8 cellular contexts compared by ENCODE assay signal in the genomic region with DNA sequence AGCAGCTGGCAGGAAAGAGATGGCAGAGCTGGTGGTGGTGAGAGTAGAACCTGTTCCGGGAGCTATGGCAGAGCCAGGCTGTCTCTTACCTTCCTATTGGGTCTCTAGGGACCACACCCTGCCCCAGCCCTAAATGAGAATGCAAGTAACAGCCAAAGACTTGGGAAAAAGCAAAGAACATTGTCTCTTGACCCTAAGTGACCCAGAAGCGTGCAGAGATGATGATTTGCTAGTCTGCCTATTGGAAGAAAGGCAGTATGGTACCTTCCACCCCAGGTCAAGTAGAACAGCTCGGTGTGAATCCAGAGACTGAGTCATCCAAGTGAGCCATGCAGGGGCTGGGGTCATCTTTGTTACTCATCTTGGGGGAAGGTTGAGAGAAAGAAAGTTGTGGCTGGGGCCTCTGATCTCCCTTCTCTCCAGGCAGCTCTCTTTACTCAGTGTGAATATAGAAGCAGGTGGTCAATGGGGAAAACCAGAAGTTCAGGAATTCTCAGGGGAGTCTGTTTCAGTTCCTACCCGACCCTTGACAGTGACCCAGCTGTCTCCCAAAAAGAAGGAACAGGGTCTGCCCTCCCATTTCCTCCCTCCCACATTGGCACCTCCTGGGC. TPM values are rescaled to one million over a fixed set of nuclear protein-coding genes. Genes with fewer than 3 reads are reported as not detected.
DNase-seq lines count a peak whose midpoint lies in the region; ATAC-seq, FAIRE-seq and TF ChIP-seq lines count a peak whose summit lies in the region.

No MANE protein-coding gene starts in this region.

- no peak for FAIRE-seq in endothelial cell of umbilical vein (lab: Jason Lieb, UNC)

- H3K9me1 ChIP-seq in endothelial cell of umbilical vein (replicated peaks; ENCODE audit: control insufficient read depth, extremely low read depth, insufficient read depth, low read length) = no peaks in the 10 kb centered on the region

- no peak overlapping the region for H3K9ac ChIP-seq in endothelial cell of umbilical vein (replicated peaks; ENCODE audit: extremely low read depth, insufficient read depth, low read length)

- CTCF ChIA-PET in endothelial cell of umbilical vein (lab: Charles Lee) = interaction anchor here (0.9 to 11.1 kb wide), 5 partner anchors 20 to 472 kb away, joined by 3 to 151 read pairs (median 3); a partner anchor contains a TSS

- H3K27ac ChIP-seq in Peyer's patch (peak overlapping the region; percentile 90 to 99 (median 95)), endothelial cell of umbilical vein (ENCODE audit: insufficient read depth, low read depth, low read length) (no peak overlapping the region), ovary (peak overlapping the region; percentile 61 to 88)

- dilution Hi-C loops in endothelial cell of umbilical vein (cut with MboI; ENCODE audit: extremely low pct_ligation_motif_present, low sequenced_read_pairs) = no loop called here

- peak overlapping the region; percentile 40 for H3K4me2 ChIP-seq in endothelial cell of umbilical vein (ENCODE audit: insufficient read depth, low read length)

- ATAC-seq in GM21423 (IDR thresholded peaks at IDR 0.05; ENCODE audit: unreplicated experiment) (peak; percentile 23), HG03045 (IDR thresholded peaks at IDR 0.05; ENCODE audit: unreplicated experiment) (no peak), GM18498 (IDR thresholded peaks at IDR 0.05; ENCODE audit: unreplicated experiment) (no peak), GM21447 (IDR thresholded peaks at IDR 0.05; ENCODE audit: unreplicated experiment) (no peak)

- H3K79me2 ChIP-seq in endothelial cell of umbilical vein (ENCODE audit: control insufficient read depth, insufficient read depth, low read length) = no peaks in the 10 kb centered on the region

- TF ChIP-seq CTCF in Peyer's patch (IDR thresholded peaks at IDR 0.05) (no peak), endothelial cell of umbilical vein (IDR thresholded peaks at IDR 0.05; ENCODE audit: extremely low read depth in 1 of 2, insufficient read depth in 1 of 2, low read depth in 1 of 2, low read length in 2 of 2) (no peak), ovary (IDR thresholded peaks at IDR 0.05) (no peak)

- POLR2A ChIA-PET in endothelial cell of umbilical vein (lab: Charles Lee) = no interaction called here

- no peaks in the 10 kb centered on the region for H3K9me3 ChIP-seq in Peyer's patch
- no peaks in the 10 kb centered on the region for H3K9me3 ChIP-seq in endothelial cell of umbilical vein (replicated peaks; ENCODE audit: control insufficient read depth, insufficient read depth, low read length)
- H3K9me3 ChIP-seq in ovary = no peaks in the 10 kb centered on the region

- H3K36me3 ChIP-seq in Peyer's patch (no peaks in the 10 kb centered on the region), endothelial cell of umbilical vein (ENCODE audit: control insufficient read depth in 2 of 2, extremely low read depth in 1 of 2, insufficient read depth in 2 of 2, low read length in 2 of 2) (no peaks in the 10 kb centered on the region), ovary (no peaks in the 10 kb centered on the region)

- H2AFZ ChIP-seq in endothelial cell of umbilical vein (ENCODE audit: low read depth, low read length) = no peak overlapping the region

- no peaks in the 10 kb centered on the region for H4K20me1 ChIP-seq in endothelial cell of umbilical vein (replicated peaks; ENCODE audit: control insufficient read depth, extremely low read depth, insufficient read depth, low read length)

- TF ChIP-seq POLR2A in Peyer's patch (IDR thresholded peaks at IDR 0.05) (no peak), endothelial cell of umbilical vein (IDR thresholded peaks at IDR 0.05; ENCODE audit: low read depth, low read length) (no peak), ovary (IDR thresholded peaks at IDR 0.05) (no peak)

- intact Hi-C loops in endothelial cell of umbilical vein (cut with micrococcal nuclease) = no loop called here
- intact Hi-C loops in ovary (cut with DNase I) = no loop called here

- TF ChIP-seq EP300 in ovary (IDR thresholded peaks at IDR 0.05) = no peak

- H3K27me3 ChIP-seq in Peyer's patch (no peaks in the 10 kb centered on the region), endothelial cell of umbilical vein (ENCODE audit: control insufficient read depth in 2 of 2, insufficient read depth in 2 of 2, low read length in 2 of 2) (peaks cover 2 to 8% of the 10 kb centered on the region in 2 experiments), ovary (no peaks in the 10 kb centered on the region)

- H3K4me3 ChIP-seq in Peyer's patch (peak overlapping the region in 2 of 4 donors; percentile 68 to 75), endothelial cell of umbilical vein (replicated peaks in 1 of 3; ENCODE audit: insufficient read depth in 1 of 3, low read depth in 1 of 3, low read length in 3 of 3) (no peak overlapping the region), ovary (no peak overlapping the region)

- no TSS peak for BruUV-seq in endothelial cell of umbilical vein (replicated peaks; lab: Mats Ljungman, UMichigan)

- DNase-seq in Peyer's patch (peak in 1 of 3 donors; percentile 25), endothelial cell of umbilical vein (ENCODE audit: low read depth, low spot score) (peak; percentile 19), ovary (no peak), DMS79 (lab: John Stamatoyannopoulos, UW) (no peak)

- 41 to 53% (median 45%) methylated on average over 4 of the region's 4 CpGs for WGBS in ovary, 3 donors

- peaks cover 7 to 66% (median 13%) of the 10 kb centered on the region in 4 donors for H3K4me1 ChIP-seq in Peyer's patch
- H3K4me1 ChIP-seq in endothelial cell of umbilical vein (ENCODE audit: control insufficient read depth, extremely low read depth, insufficient read depth, low read length) = peaks cover 28% of the 10 kb centered on the region
- H3K4me1 ChIP-seq in ovary (ENCODE audit: insufficient read depth) = peaks cover 12% of the 10 kb centered on the region

RNA-seq across cellular contexts. Expression of a gene that starts 1.7 kb away (rescaled TPM):
- total RNA-seq in Peyer's patch (100 to 1,000 TPM in 3 of 4 donors, 10 to 100 TPM in 1; 72.6 to 332 (median 248) TPM), endothelial cell of umbilical vein (84.1 and 85.6 TPM in 2 replicates), ovary (100 to 1,000 TPM in 4 of 7 donors, 10 to 100 TPM in 3; 96.0 to 143 (median 120) TPM)
- polyA plus RNA-seq in endothelial cell of umbilical vein (192 and 197 TPM in 2 replicates), ovary (100 to 1,000 TPM; 101 to 214 TPM)
- polyA plus RNA-seq in endothelial cell of umbilical vein (2011; cell fraction: cytosol; rRNA removed) = 217 and 240 TPM in 2 replicates
- 62.4 and 64.8 TPM in 2 replicates for polyA plus RNA-seq in endothelial cell of umbilical vein (2011; cell fraction: nucleus; rRNA removed)
- polyA plus RNA-seq in endothelial cell of umbilical vein (2012) = 96.7 and 111 TPM in 2 replicates
- polyA minus RNA-seq in endothelial cell of umbilical vein = 37.9 and 73.5 TPM in 2 replicates
- 45.3 TPM for polyA minus RNA-seq in endothelial cell of umbilical vein (2011; cell fraction: cytosol; rRNA and poly(A)+ RNA removed)
- polyA minus RNA-seq in endothelial cell of umbilical vein (2011; cell fraction: nucleus; rRNA and poly(A)+ RNA removed) = 10.3 and 10.6 TPM in 2 replicates

RNA-seq across cellular contexts. Expression of a gene that starts 2.7 kb away (rescaled TPM):
- total RNA-seq in Peyer's patch = 100 to 1,000 TPM in 1 of 4 donors, 10 to 100 TPM in 3; 47.0 to 113 (median 90.9) TPM
- total RNA-seq in endothelial cell of umbilical vein = 2.7 and 6.1 TPM in 2 replicates
- polyA plus RNA-seq in endothelial cell of umbilical vein = 3.5 and 3.7 TPM in 2 replicates
- 1.1 and 1.7 TPM in 2 replicates for polyA plus RNA-seq in endothelial cell of umbilical vein (2011; cell fraction: cytosol; rRNA removed)
- 23.5 and 25.0 TPM in 2 replicates for polyA plus RNA-seq in endothelial cell of umbilical vein (2011; cell fraction: nucleus; rRNA removed)
- polyA plus RNA-seq in endothelial cell of umbilical vein (2012) = 1.0 and 1.1 TPM in 2 replicates
- polyA minus RNA-seq in endothelial cell of umbilical vein = 3.8 and 5.9 TPM in 2 replicates
- polyA minus RNA-seq in endothelial cell of umbilical vein (2011; cell fraction: cytosol; rRNA and poly(A)+ RNA removed) = not detected
- 7.7 and 8.9 TPM in 2 replicates for polyA minus RNA-seq in endothelial cell of umbilical vein (2011; cell fraction: nucleus; rRNA and poly(A)+ RNA removed)
- 1 to 10 TPM; 3.7 to 8.9 (median 7.2) TPM for total RNA-seq in ovary
- 1 to 10 TPM; 5.1 to 5.9 TPM for polyA plus RNA-seq in ovary

RNA-seq across cellular contexts. Expression of a gene that starts 9.8 kb away (rescaled TPM):
- 10 to 100 TPM; 13.1 to 29.0 (median 27.0) TPM for total RNA-seq in Peyer's patch
- total RNA-seq in endothelial cell of umbilical vein = 0.84 and 1.0 TPM in 2 replicates
- 0.41 and 0.67 TPM in 2 replicates for polyA plus RNA-seq in endothelial cell of umbilical vein
- 0.21 and 0.28 TPM in 2 replicates for polyA plus RNA-seq in endothelial cell of umbilical vein (2011; cell fraction: cytosol; rRNA removed)
- 4.0 and 5.0 TPM in 2 replicates for polyA plus RNA-seq in endothelial cell of umbilical vein (2011; cell fraction: nucleus; rRNA removed)
- polyA plus RNA-seq in endothelial cell of umbilical vein (2012) = 0.15 and 0.20 TPM in 2 replicates
- 0.70 and 2.0 TPM in 2 replicates for polyA minus RNA-seq in endothelial cell of umbilical vein
- not detected for polyA minus RNA-seq in endothelial cell of umbilical vein (2011; cell fraction: cytosol; rRNA and poly(A)+ RNA removed)
- 0.82 and 1.2 TPM in 2 replicates for polyA minus RNA-seq in endothelial cell of umbilical vein (2011; cell fraction: nucleus; rRNA and poly(A)+ RNA removed)
- total RNA-seq in ovary = 10 to 100 TPM in 5 of 7 donors, 1 to 10 TPM in 2; 4.9 to 69.6 (median 25.9) TPM
- polyA plus RNA-seq in ovary = 10 to 100 TPM; 19.5 to 38.3 TPM

RNA-seq across cellular contexts. Expression of a gene that starts 11.3 kb away (rescaled TPM):
- total RNA-seq in Peyer's patch = 100 to 1,000 TPM; 139 to 433 (median 351) TPM
- 1,054 and 1,063 TPM in 2 replicates for total RNA-seq in endothelial cell of umbilical vein
- polyA plus RNA-seq in endothelial cell of umbilical vein = 1,429 and 1,536 TPM in 2 replicates
- polyA plus RNA-seq in endothelial cell of umbilical vein (2011; cell fraction: cytosol; rRNA removed) = 1,126 and 1,307 TPM in 2 replicates
- polyA plus RNA-seq in endothelial cell of umbilical vein (2011; cell fraction: nucleus; rRNA removed) = 455 and 538 TPM in 2 replicates
- 1,051 and 1,290 TPM in 2 replicates for polyA plus RNA-seq in endothelial cell of umbilical vein (2012)
- polyA minus RNA-seq in endothelial cell of umbilical vein = 582 and 611 TPM in 2 replicates
- 121 TPM for polyA minus RNA-seq in endothelial cell of umbilical vein (2011; cell fraction: cytosol; rRNA and poly(A)+ RNA removed)
- 62.3 and 71.7 TPM in 2 replicates for polyA minus RNA-seq in endothelial cell of umbilical vein (2011; cell fraction: nucleus; rRNA and poly(A)+ RNA removed)
- total RNA-seq in ovary = 100 to 1,000 TPM; 406 to 954 (median 762) TPM
- polyA plus RNA-seq in ovary = 1,000 to 10,000 TPM in 1 of 2 donors, 100 to 1,000 TPM in 1; 676 to 1,943 TPM

RNA-seq across cellular contexts. Expression of a gene that starts 25.4 kb away (rescaled TPM):
- total RNA-seq in Peyer's patch = 10 to 100 TPM in 1 of 4 donors, 1 to 10 TPM in 1, under 1 TPM in 2; 0.35 to 14.9 (median 1.1) TPM
- 18.7 and 19.8 TPM in 2 replicates for total RNA-seq in endothelial cell of umbilical vein
- 10.0 and 11.6 TPM in 2 replicates for polyA plus RNA-seq in endothelial cell of umbilical vein
- polyA plus RNA-seq in endothelial cell of umbilical vein (2011; cell fraction: cytosol; rRNA removed) = 7.6 and 9.6 TPM in 2 replicates
- polyA plus RNA-seq in endothelial cell of umbilical vein (2011; cell fraction: nucleus; rRNA removed) = 4.3 and 4.6 TPM in 2 replicates
- 18.4 and 22.3 TPM in 2 replicates for polyA plus RNA-seq in endothelial cell of umbilical vein (2012)
- polyA minus RNA-seq in endothelial cell of umbilical vein = 7.5 and 10.6 TPM in 2 replicates
- 3.0 TPM for polyA minus RNA-seq in endothelial cell of umbilical vein (2011; cell fraction: cytosol; rRNA and poly(A)+ RNA removed)
- 2.3 and 5.0 TPM in 2 replicates for polyA minus RNA-seq in endothelial cell of umbilical vein (2011; cell fraction: nucleus; rRNA and poly(A)+ RNA removed)
- 10 to 100 TPM in 4 of 7 donors, 1 to 10 TPM in 3; 2.2 to 27.7 (median 12.3) TPM for total RNA-seq in ovary
- 1 to 10 TPM; 3.4 to 8.0 TPM for polyA plus RNA-seq in ovary
